Comparison of ENCODE assay signal across 20 cellular contexts in the genomic region with DNA sequence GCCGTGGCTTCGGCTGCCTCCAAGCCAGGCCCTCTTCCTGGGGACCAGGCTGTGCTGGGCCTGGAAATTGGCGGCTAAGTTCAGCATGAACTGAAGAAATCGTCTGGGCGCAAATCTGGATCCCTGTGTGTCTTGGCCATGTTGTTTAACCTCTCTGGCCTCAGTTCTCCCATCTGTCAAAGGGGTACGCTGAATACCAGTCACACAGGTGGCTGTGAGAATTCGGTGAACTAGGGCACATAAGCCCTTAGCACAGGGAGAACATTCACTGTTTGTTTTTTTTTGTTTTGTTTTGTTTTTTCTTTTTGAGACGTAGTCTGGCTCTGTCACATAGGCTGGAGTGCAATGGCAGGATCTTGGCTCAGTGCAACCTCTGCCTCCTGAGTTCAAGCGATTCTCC. TPM values are rescaled to one million over a fixed set of nuclear protein-coding genes. Genes with fewer than 3 reads are reported as not detected.
DNase-seq lines count a peak whose midpoint lies in the region; ATAC-seq and TF ChIP-seq lines count a peak whose summit lies in the region.
"Had no signal": no experiment of that assay in that cellular context is flagged by ENCODE, and none has a peak within 500 bp of the region (broad histone marks: within the 10 kb centered on the region; RNA-seq: fewer than 3 reads in every experiment).

No MANE protein-coding gene starts in this region.

- H3K27me3 ChIP-seq in CD4-positive, alpha-beta T cell (ENCODE audit: control insufficient read depth, insufficient read depth, low read length) = no peaks in the 10 kb centered on the region
- H3K27me3 ChIP-seq: vagina had no signal

- TF ChIP-seq CTCF in CD4-positive, alpha-beta T cell (IDR thresholded peaks at IDR 0.05) = no peak
- TF ChIP-seq CTCF in activated CD8-positive, alpha-beta T cell treated with anti-CD3 and anti-CD28 coated beads for 36 hours (IDR thresholded peaks at IDR 0.05) = no peak

- peak overlapping the region; percentile 54 for H3K27ac ChIP-seq in CD4-positive, alpha-beta T cell (ENCODE audit: low read depth, low read length)
- H3K27ac ChIP-seq: vagina, WERI-Rb-1 had no signal

- H3K4me3 Mint-ChIP-seq in activated CD8-positive, alpha-beta memory T cell treated with anti-CD3 and anti-CD28 coated beads, Interleukin-2, amount 10 ng/mL, durations not matched to agents 7 days and 5 days = no peak overlapping the region
- H3K4me3 Mint-ChIP-seq in CD4-positive, alpha-beta T cell = no peak overlapping the region
- no peak overlapping the region for H3K4me3 Mint-ChIP-seq in activated CD8-positive, alpha-beta T cell treated with anti-CD3 and anti-CD28 coated beads for 36 hours
- peak overlapping the region in 4 of 10 donors; percentile 8 to 32 (median 22) for H3K4me3 Mint-ChIP-seq in naive thymus-derived CD8-positive, alpha-beta T cell

- POLR2A ChIA-PET in CD4-positive, alpha-beta T cell (lab: Charles Lee) = interaction anchor here (1.0 to 2.0 kb wide), 3 partner anchors 10 to 311 kb away, joined by 4 to 11 read pairs (median 4); a partner anchor contains a TSS
- POLR2A ChIA-PET in activated CD8-positive, alpha-beta T cell treated with anti-CD3 and anti-CD28 coated beads for 36 hours (lab: Charles Lee) = interaction anchor here (2.0 to 6.1 kb wide), 2 partner anchors 11 to 36 kb away, joined by 7 to 53 read pairs; no protein-coding TSS in a partner anchor
- POLR2A ChIA-PET in naive thymus-derived CD8-positive, alpha-beta T cell (lab: Charles Lee) = interaction anchor here (0.9 to 6.2 kb wide), 6 partner anchors 8 to 35 kb away, joined by 3 to 90 read pairs (median 12); a partner anchor contains a TSS

- intact Hi-C loops in CD4-positive, alpha-beta T cell (cut with DNase I, micrococcal nuclease) = no loop called here
- intact Hi-C loops in activated CD8-positive, alpha-beta T cell treated with anti-CD3 and anti-CD28 coated beads for 36 hours (cut with micrococcal nuclease) = no loop called here

- no peak for ATAC-seq in activated CD8-positive, alpha-beta memory T cell treated with anti-CD3 and anti-CD28 coated beads, Interleukin-2, amount 10 ng/mL, durations not matched to agents 7 days and 5 days
- ATAC-seq in CD4-positive, alpha-beta T cell (ENCODE audit: poor library complexity) = no peak
- no peak for ATAC-seq in activated CD8-positive, alpha-beta T cell treated with anti-CD3 and anti-CD28 coated beads for 36 hours
- ATAC-seq in naive thymus-derived CD8-positive, alpha-beta T cell = no peak
- ATAC-seq in HG02840 (IDR thresholded peaks at IDR 0.05; ENCODE audit: low FRiP score, unreplicated experiment) = no peak
- ATAC-seq: GM12878; left cardiac atrium; mucosa of descending colon; Right ventricle myocardium inferior; stimulated activated naive CD8-positive, alpha-beta T cell treated with anti-CD3 and anti-CD28 coated beads, Interleukin-15, amount 100 ng/mL, for 72 hours had no signal

- CTCF ChIA-PET in activated CD8-positive, alpha-beta memory T cell treated with anti-CD3 and anti-CD28 coated beads, Interleukin-2, amount 10 ng/mL, durations not matched to agents 7 days and 5 days (lab: Charles Lee) = interaction anchor here (1.6 kb wide), 1 partner anchor 18 kb away, joined by 3 read pairs; no protein-coding TSS in a partner anchor
- CTCF ChIA-PET in CD4-positive, alpha-beta T cell (lab: Charles Lee) = interaction anchor here (1.2 kb wide), 1 partner anchor 18 kb away, joined by 3 read pairs; no protein-coding TSS in a partner anchor
- CTCF ChIA-PET in activated CD8-positive, alpha-beta T cell treated with anti-CD3 and anti-CD28 coated beads for 36 hours (lab: Charles Lee) = interaction anchor here (1.1 kb wide), 1 partner anchor 9 kb away, joined by 3 read pairs; no protein-coding TSS in a partner anchor

- peak overlapping the region; percentile 62 for H3K27ac Mint-ChIP-seq in activated CD8-positive, alpha-beta memory T cell treated with anti-CD3 and anti-CD28 coated beads, Interleukin-2, amount 10 ng/mL, durations not matched to agents 7 days and 5 days
- H3K27ac Mint-ChIP-seq in CD4-positive, alpha-beta T cell = peak overlapping the region; percentile 89
- H3K27ac Mint-ChIP-seq in activated CD8-positive, alpha-beta T cell treated with anti-CD3 and anti-CD28 coated beads for 36 hours = peak overlapping the region; percentile 46
- peak overlapping the region in 8 of 10 donors; percentile 41 to 99 (median 88) for H3K27ac Mint-ChIP-seq in naive thymus-derived CD8-positive, alpha-beta T cell

- peaks cover 33% of the 10 kb centered on the region for H3K36me3 Mint-ChIP-seq in activated CD8-positive, alpha-beta memory T cell treated with anti-CD3 and anti-CD28 coated beads, Interleukin-2, amount 10 ng/mL, durations not matched to agents 7 days and 5 days
- H3K36me3 Mint-ChIP-seq in CD4-positive, alpha-beta T cell (ENCODE audit: low read depth) = peaks cover 76% of the 10 kb centered on the region
- peaks cover 61% of the 10 kb centered on the region for H3K36me3 Mint-ChIP-seq in activated CD8-positive, alpha-beta T cell treated with anti-CD3 and anti-CD28 coated beads for 36 hours (ENCODE audit: low read depth)
- peaks cover 0 to 38% (median 0%) of the 10 kb centered on the region in 3 donors for H3K36me3 Mint-ChIP-seq in naive thymus-derived CD8-positive, alpha-beta T cell

- H3K9me3 ChIP-seq in CD4-positive, alpha-beta T cell (ENCODE audit: control insufficient read depth, low read length) = no peaks in the 10 kb centered on the region
- H3K9me3 ChIP-seq: mucosa of descending colon, vagina had no signal

- DNase-seq in activated CD8-positive, alpha-beta memory T cell treated with anti-CD3 and anti-CD28 coated beads, Interleukin-2, amount 10 ng/mL, durations not matched to agents 7 days and 5 days = no peak
- DNase-seq in activated CD8-positive, alpha-beta memory T cell treated with anti-CD3 and anti-CD28 coated beads for 24 hours = no peak
- no peak for DNase-seq in CD4-positive, alpha-beta T cell
- no peak for DNase-seq in activated CD8-positive, alpha-beta T cell treated with anti-CD3 and anti-CD28 coated beads for 36 hours
- no peak for DNase-seq in naive thymus-derived CD8-positive, alpha-beta T cell
- DNase-seq in DMS114 treated with DMSO at 0.1 percent for 48 hours (lab: John Stamatoyannopoulos, UW; ENCODE audit: unreplicated experiment) (no peak), NCI-H774 (lab: John Stamatoyannopoulos, UW) (no peak)
- DNase-seq: activated gamma-delta T cell; hypothalamus; left cardiac atrium; mucosa of descending colon; NCI-H2107; NCI-H345; NCI-H69; stimulated activated naive CD8-positive, alpha-beta T cell treated with anti-CD3 and anti-CD28 coated beads, Interleukin-15, amount 100 ng/mL, for 72 hours; WERI-Rb-1 had no signal

- H3K27me3 Mint-ChIP-seq in activated CD8-positive, alpha-beta memory T cell treated with anti-CD3 and anti-CD28 coated beads, Interleukin-2, amount 10 ng/mL, durations not matched to agents 7 days and 5 days = no peaks in the 10 kb centered on the region
- no peaks in the 10 kb centered on the region for H3K27me3 Mint-ChIP-seq in CD4-positive, alpha-beta T cell
- H3K27me3 Mint-ChIP-seq in activated CD8-positive, alpha-beta T cell treated with anti-CD3 and anti-CD28 coated beads for 36 hours = no peaks in the 10 kb centered on the region
- peaks cover 0 to 2% (median 0%) of the 10 kb centered on the region in 5 donors for H3K27me3 Mint-ChIP-seq in naive thymus-derived CD8-positive, alpha-beta T cell
- H3K27me3 Mint-ChIP-seq: stimulated activated naive CD8-positive, alpha-beta T cell treated with anti-CD3 and anti-CD28 coated beads, Interleukin-15, amount 100 ng/mL, for 72 hours had no signal

- H3K9me3 Mint-ChIP-seq in activated CD8-positive, alpha-beta memory T cell treated with anti-CD3 and anti-CD28 coated beads, Interleukin-2, amount 10 ng/mL, durations not matched to agents 7 days and 5 days (ENCODE audit: low read depth) = no peaks in the 10 kb centered on the region
- H3K9me3 Mint-ChIP-seq in CD4-positive, alpha-beta T cell = no peaks in the 10 kb centered on the region
- H3K9me3 Mint-ChIP-seq in activated CD8-positive, alpha-beta T cell treated with anti-CD3 and anti-CD28 coated beads for 36 hours = no peaks in the 10 kb centered on the region
- no peaks in the 10 kb centered on the region for H3K9me3 Mint-ChIP-seq in naive thymus-derived CD8-positive, alpha-beta T cell
- H3K9me3 Mint-ChIP-seq: stimulated activated naive CD8-positive, alpha-beta T cell treated with anti-CD3 and anti-CD28 coated beads, Interleukin-15, amount 100 ng/mL, for 72 hours had no signal

- peaks cover 87% of the 10 kb centered on the region for H3K4me1 Mint-ChIP-seq in activated CD8-positive, alpha-beta memory T cell treated with anti-CD3 and anti-CD28 coated beads, Interleukin-2, amount 10 ng/mL, durations not matched to agents 7 days and 5 days
- H3K4me1 Mint-ChIP-seq in CD4-positive, alpha-beta T cell (ENCODE audit: low read depth) = peaks cover 93% of the 10 kb centered on the region
- H3K4me1 Mint-ChIP-seq in activated CD8-positive, alpha-beta T cell treated with anti-CD3 and anti-CD28 coated beads for 36 hours (ENCODE audit: low read depth) = peaks cover 88% of the 10 kb centered on the region
- peaks cover 40 to 94% (median 92%) of the 10 kb centered on the region in 4 donors for H3K4me1 Mint-ChIP-seq in naive thymus-derived CD8-positive, alpha-beta T cell

RNA-seq across cellular contexts. Expression of a gene that starts 19.0 kb away (rescaled TPM):
- 100 to 1,000 TPM; 208 to 239 TPM for total RNA-seq in activated CD8-positive, alpha-beta memory T cell treated with anti-CD3 and anti-CD28 coated beads, Interleukin-2, amount 10 ng/mL, durations not matched to agents 7 days and 5 days
- total RNA-seq in CD4-positive, alpha-beta T cell = 10 to 100 TPM; 50.1 to 50.5 TPM
- 100 to 1,000 TPM; 135 to 139 TPM for total RNA-seq in activated CD8-positive, alpha-beta T cell treated with anti-CD3 and anti-CD28 coated beads for 36 hours
- 100 to 1,000 TPM; 103 to 107 TPM for total RNA-seq in naive thymus-derived CD8-positive, alpha-beta T cell
- polyA plus RNA-seq in naive thymus-derived CD8-positive, alpha-beta T cell = 10 to 100 TPM; 50.1 to 53.1 (median 52.0) TPM

RNA-seq across cellular contexts. Expression of a gene that starts 35.3 kb away (rescaled TPM):
- total RNA-seq in activated CD8-positive, alpha-beta memory T cell treated with anti-CD3 and anti-CD28 coated beads, Interleukin-2, amount 10 ng/mL, durations not matched to agents 7 days and 5 days = 1,000 to 10,000 TPM in 1 of 2 experiments, 100 to 1,000 TPM in 1; 831 to 1,130 TPM
- total RNA-seq in CD4-positive, alpha-beta T cell = 1,000 to 10,000 TPM; 2,293 to 2,296 TPM
- total RNA-seq in activated CD8-positive, alpha-beta T cell treated with anti-CD3 and anti-CD28 coated beads for 36 hours = 1,000 to 10,000 TPM; 1,908 to 1,957 TPM
- 1,000 to 10,000 TPM; 1,755 to 1,793 TPM for total RNA-seq in naive thymus-derived CD8-positive, alpha-beta T cell
- polyA plus RNA-seq in naive thymus-derived CD8-positive, alpha-beta T cell = 1,000 to 10,000 TPM; 1,506 to 1,897 (median 1,688) TPM
